In the genomic region with DNA sequence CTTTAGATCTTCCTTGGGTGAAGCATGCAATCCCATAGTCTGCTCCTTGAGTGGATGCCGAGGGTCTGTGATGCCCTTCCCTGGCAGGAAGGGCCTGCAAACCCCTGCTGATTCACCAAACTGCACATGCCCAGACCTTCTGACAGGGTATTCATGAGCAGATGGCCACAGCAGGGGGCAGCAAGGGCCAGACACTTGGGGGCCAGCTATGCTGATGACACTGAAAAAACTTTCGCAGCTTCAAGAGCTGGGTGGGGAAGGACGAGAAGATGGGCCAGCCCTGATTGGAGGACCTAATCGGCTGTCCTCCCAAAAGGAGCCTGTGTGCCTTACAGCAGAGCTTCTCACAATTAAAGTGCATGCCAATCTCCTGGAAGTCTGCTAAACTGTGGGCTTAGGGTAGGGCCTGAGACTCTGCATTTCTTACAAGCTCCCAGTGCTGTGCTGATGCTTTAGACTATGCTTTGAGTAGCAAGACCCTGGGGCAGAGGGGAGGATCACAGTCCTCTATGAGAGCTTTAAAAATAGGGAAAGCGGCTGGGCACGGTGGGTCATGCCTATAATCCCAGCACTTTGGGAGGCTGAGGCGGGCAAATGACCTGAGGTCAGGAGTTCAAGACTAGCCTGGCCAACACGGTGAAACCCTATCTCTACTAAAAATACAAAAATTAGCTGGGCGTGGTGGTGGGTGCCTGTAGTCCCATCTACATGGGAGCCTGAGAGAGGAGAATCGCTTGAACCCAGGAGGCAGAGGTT, we compare ENCODE assay signal across 18 cellular contexts. TPM values are rescaled to one million over a fixed set of nuclear protein-coding genes. Genes with fewer than 3 reads are reported as not detected.
A peak's percentile ranks its signal among the peaks of the same experiment; 100 is the strongest.
DNase-seq lines count a peak whose midpoint lies in the region; TF ChIP-seq lines count a peak whose summit lies in the region.
"Had no signal": no experiment of that assay in that cellular context is flagged by ENCODE, and none has a peak within 500 bp of the region (broad histone marks: within the 10 kb centered on the region; RNA-seq: fewer than 3 reads in every experiment).

No MANE protein-coding gene starts in this region.

- peak; percentile 48 for DNase-seq in A673 (ENCODE audit: low spot score)
- peak; percentile 20 for DNase-seq in ELR (ENCODE audit: low read depth)
- DNase-seq in NCI-H69 (lab: John Stamatoyannopoulos, UW): peak; percentile 76
- peak; percentile 44 for DNase-seq in iPS-NIHi11 (ENCODE audit: low spot score)
- no peak for DNase-seq in foreskin melanocyte
- DNase-seq in KG1 (lab: John Stamatoyannopoulos, UW): no peak
- no peak for DNase-seq in OCI-M1 (lab: John Stamatoyannopoulos, UW)
- DNase-seq in T-helper 2 cell treated with Interferon-gamma antibody and Interleukin-4, amounts not matched to agents 5 μg/mL and 100 μg/mL, for 36 hours (ENCODE audit: low spot score): no peak
- DNase-seq: activated CD4-positive, alpha-beta T cell treated with anti-CD3 and anti-CD28 coated beads for 1 hour; activated naive CD4-positive, alpha-beta T cell; colonic mucosa; left ventricle myocardium superior; NCI-H1092; NK-92 treated with Interleukin-12 subunit alpha and Interleukin-12 subunit beta, amount 100 ng/mL, for 24 hours; ovary; Right ventricle myocardium superior had no signal

- no peak overlapping the region for H3K4me3 ChIP-seq in A673 (ENCODE audit: low read depth, low read length, poor library complexity, severe bottlenecking)
- H3K4me3 ChIP-seq: colonic mucosa, gastroesophageal sphincter, ovary had no signal

- H3K9me3 ChIP-seq in A673 (ENCODE audit: low read depth, low read length, poor library complexity, severe bottlenecking): no peaks in the 10 kb centered on the region
- H3K9me3 ChIP-seq: colonic mucosa, gastroesophageal sphincter, ovary had no signal

- POLR2A ChIA-PET in A673 (lab: Charles Lee; ENCODE audit: low non-redundant PET): interaction anchor here (0.6 kb wide), 1 partner anchor 785 kb away, joined by 6 read pairs; no protein-coding TSS in a partner anchor

- no peak overlapping the region for H3K27ac Mint-ChIP-seq in T-helper 2 cell treated with Interferon-gamma antibody and Interleukin-4, amounts not matched to agents 5 μg/mL and 100 μg/mL, for 36 hours

- no peaks in the 10 kb centered on the region for H3K36me3 ChIP-seq in A673 (ENCODE audit: insufficient read depth, low read length, poor library complexity, severe bottlenecking)
- H3K36me3 ChIP-seq: colonic mucosa, gastroesophageal sphincter, ovary had no signal

- H3K27me3 ChIP-seq in A673 (replicated peaks; ENCODE audit: insufficient read depth, low read depth, low read length, poor library complexity): no peaks in the 10 kb centered on the region
- H3K27me3 ChIP-seq: colonic mucosa, gastroesophageal sphincter, ovary had no signal

- H3K4me1 Mint-ChIP-seq in T-helper 2 cell treated with Interferon-gamma antibody and Interleukin-4, amounts not matched to agents 5 μg/mL and 100 μg/mL, for 36 hours (ENCODE audit: low read depth): no peaks in the 10 kb centered on the region

- no peaks in the 10 kb centered on the region for H3K4me1 ChIP-seq in A673 (ENCODE audit: insufficient read depth, low read length, poor library complexity, severe bottlenecking)
- H3K4me1 ChIP-seq: colonic mucosa, gastroesophageal sphincter had no signal

- H3K9me3 Mint-ChIP-seq in T-helper 2 cell treated with Interferon-gamma antibody and Interleukin-4, amounts not matched to agents 5 μg/mL and 100 μg/mL, for 36 hours: no peaks in the 10 kb centered on the region

- no peak for TF ChIP-seq CTCF in A673 (conservative IDR thresholded peaks at IDR 0.05; ENCODE audit: low read depth, low read length)

- H3K4me3 Mint-ChIP-seq in T-helper 2 cell treated with Interferon-gamma antibody and Interleukin-4, amounts not matched to agents 5 μg/mL and 100 μg/mL, for 36 hours: no peak overlapping the region

- H3K36me3 Mint-ChIP-seq in T-helper 2 cell treated with Interferon-gamma antibody and Interleukin-4, amounts not matched to agents 5 μg/mL and 100 μg/mL, for 36 hours (ENCODE audit: low read depth): no peaks in the 10 kb centered on the region

- peaks cover 2% of the 10 kb centered on the region for H3K27me3 Mint-ChIP-seq in T-helper 2 cell treated with Interferon-gamma antibody and Interleukin-4, amounts not matched to agents 5 μg/mL and 100 μg/mL, for 36 hours (ENCODE audit: low read depth)

- H3K27ac ChIP-seq in A673 (ENCODE audit: low read depth, low read length, poor library complexity, severe bottlenecking): no peak overlapping the region
- H3K27ac ChIP-seq: colonic mucosa, gastroesophageal sphincter, ovary had no signal

- no TSS peak for BruUV-seq in A673 (replicated peaks; lab: Mats Ljungman, UMichigan)

- intact Hi-C loops in A673 (cut with micrococcal nuclease; ENCODE audit: unreplicated experiment): no loop called here

- CTCF ChIA-PET in A673 (lab: Charles Lee): no interaction called here

RNA-seq across cellular contexts. Expression of a gene that starts 15.2 kb away (rescaled TPM):
- total RNA-seq in A673 (2021): 0.54 and 0.68 TPM in 2 replicates
- total RNA-seq: colonic mucosa; Right ventricle myocardium superior; T-helper 2 cell treated with Interferon-gamma antibody and Interleukin-4, amounts not matched to agents 100 ng/mL and 5 ng/mL, for 36 hours had no signal

RNA-seq across cellular contexts. Expression of a gene that starts 21.3 kb away (rescaled TPM):
- 40.7 and 50.5 TPM in 2 replicates for total RNA-seq in A673 (2021)

RNA-seq across cellular contexts. Expression of a gene that starts 44.9 kb away (rescaled TPM):
- total RNA-seq in A673 (2021): 1.0 and 1.1 TPM in 2 replicates
- total RNA-seq: T-helper 2 cell treated with Interferon-gamma antibody and Interleukin-4, amounts not matched to agents 100 ng/mL and 5 ng/mL, for 36 hours had no signal

Comparison
In these comparisons a context has a peak if more than half of its experiments do, and no peak if none do; other contexts are left out.
1. DNase-seq: peak in A673 (single experiment), ELR (single experiment), NCI-H69 (single experiment) and iPS-NIHi11 (single experiment); none in foreskin melanocyte (single experiment), KG1 (single experiment), OCI-M1 (single experiment) and T-helper 2 cell treated with Interferon-gamma antibody and Interleukin-4, amounts not matched to agents 5 μg/mL and 100 μg/mL, for 36 hours (single experiment).